ENCODE assay signal across 21 cellular contexts in the genomic region with DNA sequence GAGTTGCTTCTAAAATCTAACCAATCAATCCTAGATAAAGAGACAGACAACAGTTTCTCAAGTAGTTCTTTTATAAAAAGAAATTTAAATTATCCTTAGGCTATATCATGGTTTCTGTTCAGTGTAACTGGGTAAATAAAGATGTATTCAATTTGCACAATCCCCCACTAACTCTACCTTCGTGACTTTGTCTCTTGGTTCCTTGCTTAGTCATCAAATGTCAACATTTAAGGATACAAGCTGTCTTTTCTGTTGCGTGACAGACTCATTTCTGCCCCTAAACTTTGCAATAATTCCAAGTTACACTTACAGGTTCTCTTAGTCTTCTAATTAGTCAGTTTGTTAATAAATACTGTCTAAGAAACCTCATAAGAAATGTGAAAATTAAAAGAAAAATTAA.
"Had no signal": no experiment of that assay in that cellular context is flagged by ENCODE, and none has a peak within 500 bp of the region (broad histone marks: within the 10 kb centered on the region; RNA-seq: fewer than 3 reads in every experiment).

No MANE protein-coding gene starts in this region.

- ATAC-seq: effector memory CD8-positive, alpha-beta T cell; gastrocnemius medialis; left lobe of liver; naive thymus-derived CD8-positive, alpha-beta T cell; stimulated activated effector memory CD8-positive, alpha-beta T cell treated with anti-CD3 and anti-CD28 coated beads, Interleukin-12 subunit alpha, Interleukin-12 subunit beta, amount 100 ng/mL, for 72 hours had no signal

- H3K9me3 ChIP-seq: gastrocnemius medialis, prostate gland, right atrium auricular region, sigmoid colon, stomach, thyroid gland, vagina had no signal

- DNase-seq: cortex of kidney; effector memory CD8-positive, alpha-beta T cell; gastrocnemius medialis; head of caudate nucleus; kidney; naive thymus-derived CD8-positive, alpha-beta T cell; nephron progenitor cell; nucleus accumbens; sigmoid colon; stimulated activated CD4-positive, alpha-beta T cell treated with anti-CD3 and anti-CD28 coated beads, Interleukin-2, amount 100 ng/mL, for 24 hours; stimulated activated CD4-positive, alpha-beta T cell treated with anti-CD3 and anti-CD28 coated beads, Interleukin-4, amount 100 ng/mL, for 24 hours; stimulated activated naive CD4-positive, alpha-beta T cell treated with Interleukin-2 at 50 U/mL for 16 hours; stomach; thyroid gland; trophoblast cell had no signal

- H3K4me1 ChIP-seq: prostate gland, thyroid gland, vagina had no signal

- H3K27ac ChIP-seq: gastrocnemius medialis, prostate gland, right atrium auricular region, sigmoid colon, stomach, thyroid gland, vagina had no signal

- H3K27me3 ChIP-seq: gastrocnemius medialis, right atrium auricular region, sigmoid colon, stomach, thyroid gland, vagina had no signal

- FAIRE-seq: endometrium, kidney had no signal

- H3K36me3 ChIP-seq: prostate gland had no signal

- H3K4me3 ChIP-seq: gastrocnemius medialis, prostate gland, right atrium auricular region, sigmoid colon, stomach, thyroid gland, vagina had no signal
